ENCODE assay signal across 11 cellular contexts in genomic region chr4:145041378-145041777, GRCh38. TPM values are rescaled to one million over a fixed set of nuclear protein-coding genes. Genes with fewer than 3 reads are reported as not detected.
DNase-seq lines count a peak whose midpoint lies in the region; ATAC-seq and TF ChIP-seq lines count a peak whose summit lies in the region.
"Had no signal": no experiment of that assay in that cellular context is flagged by ENCODE, and none has a peak within 500 bp of the region (broad histone marks: within the 10 kb centered on the region; RNA-seq: fewer than 3 reads in every experiment).

No MANE protein-coding gene starts in this region.

- POLR2A ChIA-PET in activated CD8-positive, alpha-beta T cell treated with anti-CD3 and anti-CD28 coated beads for 36 hours (lab: Charles Lee) = no interaction called here

- CTCF ChIA-PET in activated CD8-positive, alpha-beta T cell treated with anti-CD3 and anti-CD28 coated beads for 36 hours (lab: Charles Lee) = no interaction called here

- no peaks in the 10 kb centered on the region for H3K9me3 Mint-ChIP-seq in activated CD8-positive, alpha-beta T cell treated with anti-CD3 and anti-CD28 coated beads for 36 hours

- H3K36me3 Mint-ChIP-seq in activated CD8-positive, alpha-beta T cell treated with anti-CD3 and anti-CD28 coated beads for 36 hours (ENCODE audit: low read depth) = peaks cover 2% of the 10 kb centered on the region

- H3K27ac Mint-ChIP-seq in activated CD8-positive, alpha-beta T cell treated with anti-CD3 and anti-CD28 coated beads for 36 hours = no peak overlapping the region

- H3K27me3 Mint-ChIP-seq in activated CD8-positive, alpha-beta T cell treated with anti-CD3 and anti-CD28 coated beads for 36 hours = no peaks in the 10 kb centered on the region
- H3K27me3 Mint-ChIP-seq: CD4-positive, CD25-positive, alpha-beta regulatory T cell had no signal

- TF ChIP-seq CTCF in GM13976 (IDR thresholded peaks at IDR 0.05; ENCODE audit: borderline replicate concordance, control extremely low read depth, extremely low read depth, insufficient read depth, missing control alignments) = no peak
- TF ChIP-seq CTCF in activated CD8-positive, alpha-beta T cell treated with anti-CD3 and anti-CD28 coated beads for 36 hours (IDR thresholded peaks at IDR 0.05) = no peak

- ATAC-seq in GM21515 (IDR thresholded peaks at IDR 0.05; ENCODE audit: unreplicated experiment) = peak; percentile 91
- ATAC-seq in HG03342 (IDR thresholded peaks at IDR 0.05; ENCODE audit: unreplicated experiment) = peak; percentile 95
- no peak for ATAC-seq in left ventricle myocardium superior
- no peak for ATAC-seq in activated CD8-positive, alpha-beta T cell treated with anti-CD3 and anti-CD28 coated beads for 36 hours

- H3K4me3 Mint-ChIP-seq in activated CD8-positive, alpha-beta T cell treated with anti-CD3 and anti-CD28 coated beads for 36 hours = no peak overlapping the region
- H3K4me3 Mint-ChIP-seq: CD4-positive, CD25-positive, alpha-beta regulatory T cell had no signal

- intact Hi-C loops in left ventricle myocardium superior (cut with micrococcal nuclease) = no loop called here
- intact Hi-C loops in activated CD8-positive, alpha-beta T cell treated with anti-CD3 and anti-CD28 coated beads for 36 hours (cut with micrococcal nuclease) = no loop called here

- H3K4me1 Mint-ChIP-seq in activated CD8-positive, alpha-beta T cell treated with anti-CD3 and anti-CD28 coated beads for 36 hours (ENCODE audit: low read depth) = peaks cover 13% of the 10 kb centered on the region

- DNase-seq in GM13976 (ENCODE audit: low spot score) (peak; percentile 15), astrocyte of the hippocampus (ENCODE audit: low read depth, low spot score) (peak; percentile 44), NCI-H2171 treated with DMSO at 0.1 percent for 48 hours (lab: John Stamatoyannopoulos, UW) (no peak), KG1 (lab: John Stamatoyannopoulos, UW) (no peak), left ventricle myocardium superior (no peak)
- DNase-seq in activated CD8-positive, alpha-beta T cell treated with anti-CD3 and anti-CD28 coated beads for 36 hours = no peak
- DNase-seq: CD4-positive, CD25-positive, alpha-beta regulatory T cell; HCEC 1CT; sigmoid colon had no signal

- in situ Hi-C loops in GM13976 (cut with MboI; ENCODE audit: low sequenced_read_pairs, unreplicated experiment) = no loop called here

RNA-seq across cellular contexts. Expression of gene ANAPC10, which starts 56.6 kb away (rescaled TPM):
- 12.6 TPM for total RNA-seq in left ventricle myocardium superior
- 10 to 100 TPM; 24.9 to 26.8 TPM for total RNA-seq in activated CD8-positive, alpha-beta T cell treated with anti-CD3 and anti-CD28 coated beads for 36 hours

RNA-seq across cellular contexts. Expression of gene ABCE1, which starts 56.7 kb away (rescaled TPM):
- 29.5 TPM for total RNA-seq in left ventricle myocardium superior
- 100 to 1,000 TPM; 164 to 186 TPM for total RNA-seq in activated CD8-positive, alpha-beta T cell treated with anti-CD3 and anti-CD28 coated beads for 36 hours

Comparison
In these comparisons a context has a peak if more than half of its experiments do, and no peak if none do; other contexts are left out.
1. DNase-seq: peak in GM13976 (single experiment) and astrocyte of the hippocampus (single experiment); none in NCI-H2171 treated with DMSO at 0.1 percent for 48 hours (single experiment), KG1 (single experiment), left ventricle myocardium superior (single experiment) and activated CD8-positive, alpha-beta T cell treated with anti-CD3 and anti-CD28 coated beads for 36 hours (single experiment).
2. ATAC-seq: peak in GM21515 (single experiment) and HG03342 (single experiment); none in left ventricle myocardium superior (single experiment) and activated CD8-positive, alpha-beta T cell treated with anti-CD3 and anti-CD28 coated beads for 36 hours (single experiment).